In genomic region chr1:38190978-38191377, GRCh38 we compare ENCODE assay signal across 18 cellular contexts.
"Had no signal": no experiment of that assay in that cellular context is flagged by ENCODE, and none has a peak within 500 bp of the region (broad histone marks: within the 10 kb centered on the region; RNA-seq: fewer than 3 reads in every experiment).

No MANE protein-coding gene starts in this region.

- H3K27ac Mint-ChIP-seq: activated CD4-positive, alpha-beta memory T cell treated with anti-CD3 and anti-CD28 coated beads, Interleukin-2, amount 10 ng/mL, durations not matched to agents 7 days and 5 days; activated CD8-positive, alpha-beta memory T cell treated with anti-CD3 and anti-CD28 coated beads, Interleukin-2, amount 10 ng/mL, durations not matched to agents 7 days and 5 days; activated naive CD8-positive, alpha-beta T cell treated with anti-CD3 and anti-CD28 coated beads, Interleukin-2, amount 10 ng/mL, durations not matched to agents 7 days and 5 days; effector memory CD8-positive, alpha-beta T cell; immature natural killer cell; natural killer cell; T-helper 2 cell treated with Interferon-gamma antibody and Interleukin-4, amounts not matched to agents 5 μg/mL and 100 μg/mL, for 36 hours; WTC11 had no signal

- H3K36me3 Mint-ChIP-seq: activated CD8-positive, alpha-beta memory T cell treated with anti-CD3 and anti-CD28 coated beads, Interleukin-2, amount 10 ng/mL, durations not matched to agents 7 days and 5 days; activated naive CD8-positive, alpha-beta T cell treated with anti-CD3 and anti-CD28 coated beads, Interleukin-2, amount 10 ng/mL, durations not matched to agents 7 days and 5 days; immature natural killer cell; natural killer cell had no signal

- H3K4me1 Mint-ChIP-seq: activated CD4-positive, alpha-beta memory T cell treated with anti-CD3 and anti-CD28 coated beads, Interleukin-2, amount 10 ng/mL, durations not matched to agents 7 days and 5 days; activated CD8-positive, alpha-beta memory T cell treated with anti-CD3 and anti-CD28 coated beads, Interleukin-2, amount 10 ng/mL, durations not matched to agents 7 days and 5 days; immature natural killer cell; natural killer cell had no signal

- H3K36me3 ChIP-seq: esophagus squamous epithelium, spleen, thyroid gland had no signal

- H3K9ac ChIP-seq: parathyroid adenoma had no signal

- H3K9me3 Mint-ChIP-seq: activated CD4-positive, alpha-beta memory T cell treated with anti-CD3 and anti-CD28 coated beads, Interleukin-2, amount 10 ng/mL, durations not matched to agents 7 days and 5 days; activated naive CD8-positive, alpha-beta T cell treated with anti-CD3 and anti-CD28 coated beads, Interleukin-2, amount 10 ng/mL, durations not matched to agents 7 days and 5 days; effector memory CD8-positive, alpha-beta T cell; natural killer cell; T-helper 2 cell treated with Interferon-gamma antibody and Interleukin-4, amounts not matched to agents 5 μg/mL and 100 μg/mL, for 36 hours had no signal

- H3K27me3 ChIP-seq: thyroid gland had no signal

- H3K9me3 ChIP-seq: esophagus squamous epithelium, thyroid gland had no signal

- H3K4me1 ChIP-seq: esophagus squamous epithelium, parathyroid adenoma, thyroid gland had no signal

- ATAC-seq: activated CD8-positive, alpha-beta memory T cell treated with anti-CD3 and anti-CD28 coated beads, Interleukin-2, amount 10 ng/mL, durations not matched to agents 7 days and 5 days; effector memory CD8-positive, alpha-beta T cell; natural killer cell; WTC11 had no signal

- H2AFZ ChIP-seq: parathyroid adenoma had no signal

- DNase-seq: activated CD4-positive, alpha-beta memory T cell treated with anti-CD3 and anti-CD28 coated beads, Interleukin-2, amount 10 ng/mL, durations not matched to agents 7 days and 5 days; activated CD4-positive, alpha-beta T cell treated with anti-CD3 and anti-CD28 coated beads for 4 hours; activated CD8-positive, alpha-beta memory T cell treated with anti-CD3 and anti-CD28 coated beads, Interleukin-2, amount 10 ng/mL, durations not matched to agents 7 days and 5 days; activated naive CD4-positive, alpha-beta T cell treated with Interleukin-2 at 50 U/mL for 16 hours; activated naive CD8-positive, alpha-beta T cell treated with anti-CD3 and anti-CD28 coated beads, Interleukin-2, amount 10 ng/mL, durations not matched to agents 7 days and 5 days; amygdala; effector memory CD8-positive, alpha-beta T cell; esophagus squamous epithelium; immature natural killer cell; kidney glomerular epithelial cell; mesendoderm; natural killer cell; spleen; stimulated activated naive CD4-positive, alpha-beta T cell treated with Interleukin-2 at 50 U/mL for 16 hours; thyroid gland had no signal

- H3K79me2 ChIP-seq: parathyroid adenoma had no signal

- H3K4me3 Mint-ChIP-seq: activated CD4-positive, alpha-beta memory T cell treated with anti-CD3 and anti-CD28 coated beads, Interleukin-2, amount 10 ng/mL, durations not matched to agents 7 days and 5 days; activated CD8-positive, alpha-beta memory T cell treated with anti-CD3 and anti-CD28 coated beads, Interleukin-2, amount 10 ng/mL, durations not matched to agents 7 days and 5 days; activated naive CD8-positive, alpha-beta T cell treated with anti-CD3 and anti-CD28 coated beads, Interleukin-2, amount 10 ng/mL, durations not matched to agents 7 days and 5 days; effector memory CD8-positive, alpha-beta T cell; immature natural killer cell; natural killer cell; T-helper 2 cell treated with Interferon-gamma antibody and Interleukin-4, amounts not matched to agents 5 μg/mL and 100 μg/mL, for 36 hours; WTC11 had no signal

- H3K4me3 ChIP-seq: esophagus squamous epithelium, spleen, thyroid gland had no signal

- H3K27ac ChIP-seq: esophagus squamous epithelium, parathyroid adenoma, spleen, thyroid gland had no signal
